ENCODE assay signal across 2 cellular contexts in genomic region chr17:16652252-16652651, GRCh38.
TF ChIP-seq lines count a peak whose summit lies in the region.

No MANE protein-coding gene starts in this region.

TF ChIP-seq in SK-N-SH, 30 proteins besides CTCF, POLR2A, EP300 and RAD21 (continued from another document):
- TF ChIP-seq IRF3 (IDR thresholded peaks at IDR 0.05; ENCODE audit: low read depth, low read length) (no peak), RCOR1 (IDR thresholded peaks at IDR 0.05; ENCODE audit: low read length) (no peak), RXRA (IDR thresholded peaks at IDR 0.05; ENCODE audit: borderline replicate concordance, low read depth) (no peak), REST (IDR thresholded peaks at IDR 0.05; ENCODE audit: low read depth, low read length) (no peak), JUND (IDR thresholded peaks at IDR 0.05) (no peak), FOXM1 (IDR thresholded peaks at IDR 0.05; ENCODE audit: low read depth) (no peak), USF2 (IDR thresholded peaks at IDR 0.05; ENCODE audit: borderline replicate concordance, low read depth, low read length) (no peak)

TF ChIP-seq in SK-N-SH treated with all-trans-retinoic acid at 6 μM for 48 hours, 23 proteins besides CTCF, POLR2A, EP300 and RAD21 (continued from another document):
- no peak for TF ChIP-seq ZNF565 (CRISPR knock-in tag; conservative IDR thresholded peaks at IDR 0.05; ENCODE audit: low read depth)
- no peak for TF ChIP-seq PATZ1 (CRISPR knock-in tag; IDR thresholded peaks at IDR 0.05; ENCODE audit: borderline replicate concordance)
- no peak for TF ChIP-seq POU6F1 (CRISPR knock-in tag; IDR thresholded peaks at IDR 0.05; ENCODE audit: borderline replicate concordance, low read depth)
- no peak for TF ChIP-seq ZNF8 (CRISPR knock-in tag; IDR thresholded peaks at IDR 0.05)
- no peak for TF ChIP-seq ARNTL (CRISPR knock-in tag; IDR thresholded peaks at IDR 0.05; ENCODE audit: borderline replicate concordance, low read depth)
- TF ChIP-seq PPARA (CRISPR knock-in tag; IDR thresholded peaks at IDR 0.05; ENCODE audit: borderline replicate concordance) = no peak
- no peak for TF ChIP-seq TCF4 (CRISPR knock-in tag; IDR thresholded peaks at IDR 0.05; ENCODE audit: borderline replicate concordance)
- TF ChIP-seq GLIS3 (CRISPR knock-in tag; IDR thresholded peaks at IDR 0.05) = no peak
- no peak for TF ChIP-seq TOX (CRISPR knock-in tag; IDR thresholded peaks at IDR 0.05; ENCODE audit: borderline replicate concordance)
- TF ChIP-seq ZFP30 (CRISPR knock-in tag; IDR thresholded peaks at IDR 0.05) = no peak
- TF ChIP-seq ZC3H10 (CRISPR knock-in tag; IDR thresholded peaks at IDR 0.05) = no peak
- no peak for TF ChIP-seq CSDC2 (CRISPR knock-in tag; IDR thresholded peaks at IDR 0.05)
- no peak for TF ChIP-seq CSRNP3 (CRISPR knock-in tag; IDR thresholded peaks at IDR 0.05)
- no peak for TF ChIP-seq RARB (CRISPR knock-in tag; IDR thresholded peaks at IDR 0.05)
- no peak for TF ChIP-seq ZFP3 (CRISPR knock-in tag; IDR thresholded peaks at IDR 0.05)
- TF ChIP-seq BACH2 (CRISPR knock-in tag; IDR thresholded peaks at IDR 0.05; ENCODE audit: borderline replicate concordance) = no peak
- no peak for TF ChIP-seq ESRRG (CRISPR knock-in tag; IDR thresholded peaks at IDR 0.05)
- no peak for TF ChIP-seq SNAI2 (CRISPR knock-in tag; IDR thresholded peaks at IDR 0.05)
